ENCODE assay signal across 8 cellular contexts in genomic region chr21:45554477-45555175, GRCh38. TPM values are rescaled to one million over a fixed set of nuclear protein-coding genes. Genes with fewer than 3 reads are reported as not detected.
DNase-seq lines count a peak whose midpoint lies in the region; ATAC-seq and TF ChIP-seq lines count a peak whose summit lies in the region.

No MANE protein-coding gene starts in this region.

- WGBS in ectodermal cell, 2 experiments: 7 to 8% methylated on average over 51 to 53 of the region's 53 CpGs

- no peak overlapping the region for H3K27ac ChIP-seq in ectodermal cell (ENCODE audit: insufficient read depth, low read depth, low read length, poor library complexity, severe bottlenecking)

- no peaks in the 10 kb centered on the region for H3K9me3 ChIP-seq in ectodermal cell (ENCODE audit: control insufficient read depth, low read length)

- DNase-seq in GM10248 (ENCODE audit: extremely low spot score) (peak; percentile 88), NCI-H774 (lab: John Stamatoyannopoulos, UW) (peak; percentile 30), medulla oblongata (ENCODE audit: extremely low spot score) (peak; percentile 84)
- peak; percentile 58 to 93 for DNase-seq in activated CD8-positive, alpha-beta memory T cell treated with anti-CD3 and anti-CD28 coated beads for 1 hour (ENCODE audit: extremely low read depth in 1 of 2, low read depth in 1 of 2)
- peak; percentile 86 for DNase-seq in stimulated activated CD8-positive, alpha-beta memory T cell treated with anti-CD3 and anti-CD28 coated beads, Interleukin-12 subunit alpha, Interleukin-12 subunit beta, amount 100 ng/mL, for 1 hour (ENCODE audit: low read depth)

- H3K36me3 ChIP-seq in ectodermal cell (ENCODE audit: control insufficient read depth, insufficient read depth, low read length): no peaks in the 10 kb centered on the region

- POLR2A ChIA-PET in GM10248 (lab: Yijun Ruan, JAX): no interaction called here

- TF ChIP-seq CTCF in GM10248 (IDR thresholded peaks at IDR 0.05; ENCODE audit: control extremely low read depth, extremely low read depth, low read depth, missing control alignments): peak; percentile 84

- no peaks in the 10 kb centered on the region for H3K4me1 ChIP-seq in ectodermal cell (ENCODE audit: control insufficient read depth, insufficient read depth, low read length)

- peak overlapping the region; percentile 35 for H3K4me3 ChIP-seq in ectodermal cell (ENCODE audit: insufficient read depth, low read depth, low read length)

- peak; percentile 50 for ATAC-seq in HG03039 (IDR thresholded peaks at IDR 0.05; ENCODE audit: unreplicated experiment)
- no peak for ATAC-seq in GM19395 (IDR thresholded peaks at IDR 0.05; ENCODE audit: unreplicated experiment)

- CTCF ChIA-PET in GM10248 (lab: Yijun Ruan, JAX): interaction anchor here (1.0 kb wide), 1 partner anchor 30 kb away, joined by 5 read pairs; no protein-coding TSS in a partner anchor

- peaks cover 3% of the 10 kb centered on the region for H3K27me3 ChIP-seq in ectodermal cell (ENCODE audit: control insufficient read depth, insufficient read depth, low read length, poor library complexity, severe bottlenecking)

RNA-seq across cellular contexts. Expression of gene SLC19A1, which starts 12.4 kb away (rescaled TPM):
- 29.8 TPM for polyA plus RNA-seq in ectodermal cell (2013, experiment 1 of 4)
- 30.6 TPM for polyA plus RNA-seq in ectodermal cell (2013, experiment 2 of 4)
- polyA plus RNA-seq in ectodermal cell (2013, experiment 3 of 4): 18.4 TPM
- polyA plus RNA-seq in ectodermal cell (2013, experiment 4 of 4): 21.7 TPM

Comparison
In these comparisons a context has a peak if more than half of its experiments do, and no peak if none do; other contexts are left out.
1. DNase-seq: peak in every context shown above with its lines; median percentile 88 in GM10248; 86 in stimulated activated CD8-positive, alpha-beta memory T cell treated with anti-CD3 and anti-CD28 coated beads, Interleukin-12 subunit alpha, Interleukin-12 subunit beta, amount 100 ng/mL, for 1 hour; 84 in medulla oblongata; 76 in activated CD8-positive, alpha-beta memory T cell treated with anti-CD3 and anti-CD28 coated beads for 1 hour; 30 in NCI-H774.